In genomic region chr15:58331562-58331902, GRCh38 we compare ENCODE assay signal across 1 cellular context.
TF ChIP-seq lines count a peak whose summit lies in the region.

No MANE protein-coding gene starts in this region.

TF ChIP-seq in K562, 482 proteins besides CTCF, POLR2A, EP300 and RAD21 (continued from another document):
- TF ChIP-seq, protein P1, sequence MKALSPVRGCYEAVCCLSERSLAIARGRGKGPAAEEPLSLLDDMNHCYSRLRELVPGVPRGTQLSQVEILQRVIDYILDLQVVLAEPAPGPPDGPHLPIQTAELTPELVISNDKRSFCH (CRISPR knock-in tag; IDR thresholded peaks at IDR 0.05): peak; percentile 29; the same call in 1 of the 2 replicates
- TF ChIP-seq, protein P1 (tag; IDR thresholded peaks at IDR 0.05): peak; percentile 10; the same call in 1 of the 2 replicates
- TF ChIP-seq PTBP1 (IDR thresholded peaks at IDR 0.05; ENCODE audit: low read depth, low read length): no peak
- TF ChIP-seq, protein P2, sequence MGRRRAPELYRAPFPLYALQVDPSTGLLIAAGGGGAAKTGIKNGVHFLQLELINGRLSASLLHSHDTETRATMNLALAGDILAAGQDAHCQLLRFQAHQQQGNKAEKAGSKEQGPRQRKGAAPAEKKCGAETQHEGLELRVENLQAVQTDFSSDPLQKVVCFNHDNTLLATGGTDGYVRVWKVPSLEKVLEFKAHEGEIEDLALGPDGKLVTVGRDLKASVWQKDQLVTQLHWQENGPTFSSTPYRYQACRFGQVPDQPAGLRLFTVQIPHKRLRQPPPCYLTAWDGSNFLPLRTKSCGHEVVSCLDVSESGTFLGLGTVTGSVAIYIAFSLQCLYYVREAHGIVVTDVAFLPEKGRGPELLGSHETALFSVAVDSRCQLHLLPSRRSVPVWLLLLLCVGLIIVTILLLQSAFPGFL (CRISPR knock-in tag; IDR thresholded peaks at IDR 0.05): no peak
- TF ChIP-seq MEF2D (tag; conservative IDR thresholded peaks at IDR 0.05; ENCODE audit: low read depth): no peak
- no peak for TF ChIP-seq KAT2B (IDR thresholded peaks at IDR 0.05; ENCODE audit: low read depth, low read length)
- no peak for TF ChIP-seq DACH1 (IDR thresholded peaks at IDR 0.05; ENCODE audit: partially characterized antibody)
- no peak for TF ChIP-seq HLTF (IDR thresholded peaks at IDR 0.05)
- no peak for TF ChIP-seq HDAC8 (tag; IDR thresholded peaks at IDR 0.05)
- TF ChIP-seq ETV6 (IDR thresholded peaks at IDR 0.05; ENCODE audit: borderline replicate concordance in 1 of 2, low read depth in 2 of 2, low read length in 1 of 2): no peak
- TF ChIP-seq ETV6 (CRISPR knock-in tag; IDR thresholded peaks at IDR 0.05; ENCODE audit: borderline replicate concordance): no peak
- TF ChIP-seq KHSRP (IDR thresholded peaks at IDR 0.05): no peak
- TF ChIP-seq, protein P3, sequence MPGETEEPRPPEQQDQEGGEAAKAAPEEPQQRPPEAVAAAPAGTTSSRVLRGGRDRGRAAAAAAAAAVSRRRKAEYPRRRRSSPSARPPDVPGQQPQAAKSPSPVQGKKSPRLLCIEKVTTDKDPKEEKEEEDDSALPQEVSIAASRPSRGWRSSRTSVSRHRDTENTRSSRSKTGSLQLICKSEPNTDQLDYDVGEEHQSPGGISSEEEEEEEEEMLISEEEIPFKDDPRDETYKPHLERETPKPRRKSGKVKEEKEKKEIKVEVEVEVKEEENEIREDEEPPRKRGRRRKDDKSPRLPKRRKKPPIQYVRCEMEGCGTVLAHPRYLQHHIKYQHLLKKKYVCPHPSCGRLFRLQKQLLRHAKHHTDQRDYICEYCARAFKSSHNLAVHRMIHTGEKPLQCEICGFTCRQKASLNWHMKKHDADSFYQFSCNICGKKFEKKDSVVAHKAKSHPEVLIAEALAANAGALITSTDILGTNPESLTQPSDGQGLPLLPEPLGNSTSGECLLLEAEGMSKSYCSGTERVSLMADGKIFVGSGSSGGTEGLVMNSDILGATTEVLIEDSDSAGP (CRISPR knock-in tag; IDR thresholded peaks at IDR 0.05): no peak
- no peak for TF ChIP-seq U2AF1 (optimal IDR thresholded peaks at IDR 0.05; ENCODE audit: low read depth, low read length)
- no peak for TF ChIP-seq ZNF445 (CRISPR knock-in tag; IDR thresholded peaks at IDR 0.05; ENCODE audit: low read depth)
- no peak for TF ChIP-seq ZNF146 (CRISPR knock-in tag; IDR thresholded peaks at IDR 0.05; ENCODE audit: unreplicated experiment)
- TF ChIP-seq DNMT1 (IDR thresholded peaks at IDR 0.05): no peak
- no peak for TF ChIP-seq NUFIP1 (IDR thresholded peaks at IDR 0.05; ENCODE audit: partially characterized antibody)
- TF ChIP-seq, protein P4, sequence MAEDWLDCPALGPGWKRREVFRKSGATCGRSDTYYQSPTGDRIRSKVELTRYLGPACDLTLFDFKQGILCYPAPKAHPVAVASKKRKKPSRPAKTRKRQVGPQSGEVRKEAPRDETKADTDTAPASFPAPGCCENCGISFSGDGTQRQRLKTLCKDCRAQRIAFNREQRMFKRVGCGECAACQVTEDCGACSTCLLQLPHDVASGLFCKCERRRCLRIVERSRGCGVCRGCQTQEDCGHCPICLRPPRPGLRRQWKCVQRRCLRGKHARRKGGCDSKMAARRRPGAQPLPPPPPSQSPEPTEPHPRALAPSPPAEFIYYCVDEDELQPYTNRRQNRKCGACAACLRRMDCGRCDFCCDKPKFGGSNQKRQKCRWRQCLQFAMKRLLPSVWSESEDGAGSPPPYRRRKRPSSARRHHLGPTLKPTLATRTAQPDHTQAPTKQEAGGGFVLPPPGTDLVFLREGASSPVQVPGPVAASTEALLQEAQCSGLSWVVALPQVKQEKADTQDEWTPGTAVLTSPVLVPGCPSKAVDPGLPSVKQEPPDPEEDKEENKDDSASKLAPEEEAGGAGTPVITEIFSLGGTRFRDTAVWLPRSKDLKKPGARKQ (CRISPR knock-in tag; IDR thresholded peaks at IDR 0.05): 0 out of 2 replicates have a peak, but pooled peaks have one; percentile 33
- TF ChIP-seq, protein P5, sequence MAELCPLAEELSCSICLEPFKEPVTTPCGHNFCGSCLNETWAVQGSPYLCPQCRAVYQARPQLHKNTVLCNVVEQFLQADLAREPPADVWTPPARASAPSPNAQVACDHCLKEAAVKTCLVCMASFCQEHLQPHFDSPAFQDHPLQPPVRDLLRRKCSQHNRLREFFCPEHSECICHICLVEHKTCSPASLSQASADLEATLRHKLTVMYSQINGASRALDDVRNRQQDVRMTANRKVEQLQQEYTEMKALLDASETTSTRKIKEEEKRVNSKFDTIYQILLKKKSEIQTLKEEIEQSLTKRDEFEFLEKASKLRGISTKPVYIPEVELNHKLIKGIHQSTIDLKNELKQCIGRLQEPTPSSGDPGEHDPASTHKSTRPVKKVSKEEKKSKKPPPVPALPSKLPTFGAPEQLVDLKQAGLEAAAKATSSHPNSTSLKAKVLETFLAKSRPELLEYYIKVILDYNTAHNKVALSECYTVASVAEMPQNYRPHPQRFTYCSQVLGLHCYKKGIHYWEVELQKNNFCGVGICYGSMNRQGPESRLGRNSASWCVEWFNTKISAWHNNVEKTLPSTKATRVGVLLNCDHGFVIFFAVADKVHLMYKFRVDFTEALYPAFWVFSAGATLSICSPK (IDR thresholded peaks at IDR 0.05; ENCODE audit: borderline replicate concordance): no peak
- TF ChIP-seq RAD51 (IDR thresholded peaks at IDR 0.05; ENCODE audit: borderline replicate concordance, low read depth): no peak
- no peak for TF ChIP-seq XRCC5 (IDR thresholded peaks at IDR 0.05; ENCODE audit: low read depth, low read length)
